25 cellular contexts compared by ENCODE assay signal in the genomic region with DNA sequence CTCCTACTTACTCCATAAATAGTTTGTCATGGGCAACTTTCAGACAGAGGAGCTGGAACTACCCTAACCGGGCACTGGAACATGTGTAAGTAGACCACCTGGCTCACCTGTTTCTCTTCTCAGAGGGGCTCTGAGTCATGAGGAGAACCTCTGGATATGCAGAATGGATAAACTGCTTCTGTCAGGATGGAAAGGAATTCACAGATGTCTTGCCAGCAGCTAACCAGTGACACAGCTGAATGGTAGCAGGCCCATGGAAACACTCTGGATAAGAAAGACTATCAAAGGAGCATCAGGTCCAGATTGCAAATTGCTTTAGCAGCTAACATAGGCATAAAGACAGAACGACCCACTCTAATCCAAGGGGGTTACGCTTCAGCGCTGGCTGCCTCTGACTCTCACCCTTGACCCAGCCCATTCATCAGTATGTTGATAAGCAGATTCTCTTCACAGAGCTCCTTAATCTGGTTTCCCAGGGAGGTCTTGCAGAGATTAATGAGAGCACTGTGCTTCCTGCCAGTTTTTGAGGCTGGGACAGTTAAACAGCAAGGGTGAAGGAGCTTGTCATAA. TPM values are rescaled to one million over a fixed set of nuclear protein-coding genes. Genes with fewer than 3 reads are reported as not detected.
DNase-seq lines count a peak whose midpoint lies in the region; ATAC-seq and TF ChIP-seq lines count a peak whose summit lies in the region.
"Had no signal": no experiment of that assay in that cellular context is flagged by ENCODE, and none has a peak within 500 bp of the region (broad histone marks: within the 10 kb centered on the region; RNA-seq: fewer than 3 reads in every experiment).

No MANE protein-coding gene starts in this region.

- H3K4me1 Mint-ChIP-seq in activated CD8-positive, alpha-beta memory T cell treated with anti-CD3 and anti-CD28 coated beads, Interleukin-2, amount 10 ng/mL, durations not matched to agents 7 days and 5 days, result peaks cover 40% of the 10 kb centered on the region

- POLR2A ChIA-PET in PC-3 (lab: Charles Lee; ENCODE audit: unreplicated experiment), result no interaction called here

- H3K9me3 ChIP-seq in smooth muscle cell (replicated peaks; ENCODE audit: low read depth) (no peaks in the 10 kb centered on the region), PC-3 (ENCODE audit: low read length) (no peaks in the 10 kb centered on the region), aorta (ENCODE audit: control insufficient read depth, low read length) (no peaks in the 10 kb centered on the region)
- H3K9me3 ChIP-seq: esophagus squamous epithelium, thoracic aorta had no signal

- H3K27me3 ChIP-seq in smooth muscle cell (ENCODE audit: low read depth), result no peaks in the 10 kb centered on the region
- no peaks in the 10 kb centered on the region for H3K27me3 ChIP-seq in PC-3 (ENCODE audit: low read length)
- H3K27me3 ChIP-seq in aorta (ENCODE audit: control insufficient read depth in 1 of 2, insufficient read depth in 2 of 2, low read length in 1 of 2), result no peaks in the 10 kb centered on the region
- H3K27me3 ChIP-seq: esophagus squamous epithelium had no signal

- CTCF ChIA-PET in activated CD8-positive, alpha-beta memory T cell treated with anti-CD3 and anti-CD28 coated beads, Interleukin-2, amount 10 ng/mL, durations not matched to agents 7 days and 5 days (lab: Charles Lee), result interaction anchor here (1.0 to 1.7 kb wide), 5 partner anchors 27 to 349 kb away, joined by 3 to 6 read pairs (median 4); no protein-coding TSS in a partner anchor
- CTCF ChIA-PET in PC-3 (lab: Charles Lee), result no interaction called here

- H3K4me1 ChIP-seq in smooth muscle cell (ENCODE audit: low read depth) (peaks cover 9% of the 10 kb centered on the region), PC-3 (ENCODE audit: insufficient read depth, low read length) (peaks cover 63% of the 10 kb centered on the region), aorta (ENCODE audit: control insufficient read depth in 1 of 2, insufficient read depth in 2 of 2, low read length in 2 of 2) (no peaks in the 10 kb centered on the region)

- 39% methylated on average over 4 of the region's 4 CpGs for WGBS in smooth muscle cell (ENCODE audit: low lambda C conversion rate)
- WGBS in aorta, 2 donors, result 89 to 92% methylated on average over 4 of the region's 4 CpGs

- H3K9ac ChIP-seq in smooth muscle cell (ENCODE audit: low read depth) (peak overlapping the region; percentile 86), PC-3 (ENCODE audit: low read length) (no peak overlapping the region)
- H3K9ac ChIP-seq: parathyroid adenoma had no signal

- no peak overlapping the region for H3K4me3 ChIP-seq in fibroblast of the aortic adventitia (ENCODE audit: low read depth, low read length)
- H3K4me3 ChIP-seq in smooth muscle cell, result no peak overlapping the region
- no peak overlapping the region for H3K4me3 ChIP-seq in PC-3 (ENCODE audit: low read length)
- no peak overlapping the region for H3K4me3 ChIP-seq in aorta (ENCODE audit: low read length in 2 of 2)
- H3K4me3 ChIP-seq: esophagus squamous epithelium, thoracic aorta had no signal

- H3K4me3 Mint-ChIP-seq in activated CD8-positive, alpha-beta memory T cell treated with anti-CD3 and anti-CD28 coated beads, Interleukin-2, amount 10 ng/mL, durations not matched to agents 7 days and 5 days, result no peak overlapping the region
- H3K4me3 Mint-ChIP-seq: activated T-cell treated with anti-CD3 and anti-CD28 coated beads, Interleukin-2, amount 50 U/mL, for 72 hours; B cell; brain; CD4-positive, alpha-beta memory T cell; nephron; T-helper 1 cell treated with Interleukin-12 subunit alpha and Interleukin-12 subunit beta and Interleukin-4 antibody, amounts not matched to agents 30 μg/mL and 1 μg/mL, for 36 hours had no signal

- DNase-seq in activated CD8-positive, alpha-beta memory T cell treated with anti-CD3 and anti-CD28 coated beads, Interleukin-2, amount 50 U/mL, for 48 hours, result peak; percentile 30
- no peak for DNase-seq in activated CD8-positive, alpha-beta memory T cell treated with anti-CD3 and anti-CD28 coated beads, Interleukin-2, amount 10 ng/mL, durations not matched to agents 7 days and 5 days
- peak; percentile 96 for DNase-seq in NCI-H82 treated with DMSO at 0.1 percent for 48 hours (lab: John Stamatoyannopoulos, UW; ENCODE audit: unreplicated experiment)
- DNase-seq in fibroblast of the aortic adventitia (ENCODE audit: low read depth), result peak; percentile 34
- DNase-seq in smooth muscle cell (lab: John Stamatoyannopoulos, UW; ENCODE audit: unreplicated experiment), result no peak
- DNase-seq in PC-3, result no peak
- DNase-seq in aorta, result no peak
- DNase-seq: activated naive CD4-positive, alpha-beta T cell; activated T-cell treated with anti-CD3 and anti-CD28 coated beads, Interleukin-2, amount 50 U/mL, for 72 hours; CD4-positive, alpha-beta memory T cell; dermis blood vessel endothelial cell; esophagus squamous epithelium; NCI-H1105; NCI-H1930; NCI-H748 treated with DMSO at 0.1 percent for 48 hours; retina; stimulated activated CD4-positive, alpha-beta T cell treated with anti-CD3 and anti-CD28 coated beads, Interleukin-1b, Interleukin-23, amount 100 ng/mL, for 48 hours; stimulated activated naive CD8-positive, alpha-beta T cell treated with anti-CD3 and anti-CD28 coated beads, Interleukin-15, Interleukin-2, amounts not matched to agents 100 U/mL and 50 U/mL, for 24 hours had no signal

- ATAC-seq in activated CD8-positive, alpha-beta memory T cell treated with anti-CD3 and anti-CD28 coated beads, Interleukin-2, amount 10 ng/mL, durations not matched to agents 7 days and 5 days, result no peak
- ATAC-seq in PC-3 (no peak), HG03342 (IDR thresholded peaks at IDR 0.05; ENCODE audit: unreplicated experiment) (no peak), aorta (ENCODE audit: low FRiP score) (no peak)
- ATAC-seq: activated T-cell treated with anti-CD3 and anti-CD28 coated beads, Interleukin-2, amount 50 U/mL, for 72 hours; stimulated activated naive CD8-positive, alpha-beta T cell treated with anti-CD3 and anti-CD28 coated beads, Interleukin-15, Interleukin-2, amounts not matched to agents 100 U/mL and 50 U/mL, for 24 hours had no signal

- H3K79me2 ChIP-seq in smooth muscle cell (ENCODE audit: low read depth) (no peaks in the 10 kb centered on the region), PC-3 (ENCODE audit: low read length) (peaks cover 45% of the 10 kb centered on the region)

- BruUV-seq in PC-3 (replicated peaks; lab: Mats Ljungman, UMichigan), result no TSS peak

- H3K36me3 ChIP-seq in smooth muscle cell (ENCODE audit: low read depth) (no peaks in the 10 kb centered on the region), PC-3 (ENCODE audit: low read depth, low read length) (0 out of 2 replicates have a peak, but pooled peaks cover 3% of the 10 kb centered on the region), aorta (ENCODE audit: control insufficient read depth in 1 of 2, insufficient read depth in 2 of 2, low read length in 1 of 2) (no peaks in the 10 kb centered on the region)
- H3K36me3 ChIP-seq: esophagus squamous epithelium, thoracic aorta had no signal

- H3K27ac Mint-ChIP-seq in activated CD8-positive, alpha-beta memory T cell treated with anti-CD3 and anti-CD28 coated beads, Interleukin-2, amount 10 ng/mL, durations not matched to agents 7 days and 5 days, result no peak overlapping the region
- H3K27ac Mint-ChIP-seq: activated T-cell treated with anti-CD3 and anti-CD28 coated beads, Interleukin-2, amount 50 U/mL, for 72 hours; B cell; T-helper 1 cell treated with Interleukin-12 subunit alpha and Interleukin-12 subunit beta and Interleukin-4 antibody, amounts not matched to agents 30 μg/mL and 1 μg/mL, for 36 hours had no signal

- TF ChIP-seq CTCF in fibroblast of the aortic adventitia (IDR thresholded peaks at IDR 0.05; ENCODE audit: insufficient read depth, low read length) (no peak), smooth muscle cell (IDR thresholded peaks at IDR 0.05; ENCODE audit: borderline replicate concordance, insufficient read depth, poor library complexity, severe bottlenecking) (no peak), PC-3 (conservative IDR thresholded peaks at IDR 0.05; ENCODE audit: low read depth, low read length) (no peak)

- H2AFZ ChIP-seq in smooth muscle cell (ENCODE audit: low read depth) (no peak overlapping the region), PC-3 (ENCODE audit: low read length) (no peak overlapping the region)
- H2AFZ ChIP-seq: parathyroid adenoma had no signal

- intact Hi-C loops in PC-3 (cut with micrococcal nuclease) (loop anchor here (5.0 kb wide), 3 partner anchors 38 to 173 kb away; partner anchors contain the start of gene HIVEP3), aorta (cut with DNase I) (no loop called here)

- H3K4me2 ChIP-seq in smooth muscle cell, result peak overlapping the region; percentile 74
- no peak overlapping the region for H3K4me2 ChIP-seq in PC-3 (ENCODE audit: low read length)

- H3K27ac ChIP-seq in smooth muscle cell (ENCODE audit: low read depth), result peak overlapping the region; percentile 99
- no peak overlapping the region for H3K27ac ChIP-seq in PC-3 (ENCODE audit: low read length)
- H3K27ac ChIP-seq in aorta (ENCODE audit: low read depth in 1 of 2, low read length in 2 of 2), result no peak overlapping the region
- H3K27ac ChIP-seq: esophagus squamous epithelium, parathyroid adenoma, thoracic aorta had no signal

- no peaks in the 10 kb centered on the region for H3K36me3 Mint-ChIP-seq in activated CD8-positive, alpha-beta memory T cell treated with anti-CD3 and anti-CD28 coated beads, Interleukin-2, amount 10 ng/mL, durations not matched to agents 7 days and 5 days
- H3K36me3 Mint-ChIP-seq: brain had no signal

- H3F3A ChIP-seq in smooth muscle cell (ENCODE audit: low read depth) (peaks cover 21% of the 10 kb centered on the region), PC-3 (ENCODE audit: low read length, unreplicated experiment) (peaks cover 18% of the 10 kb centered on the region)

- no peaks in the 10 kb centered on the region for H3K9me2 ChIP-seq in PC-3 (replicated peaks; ENCODE audit: low read length)

- no peaks in the 10 kb centered on the region for H3K27me3 Mint-ChIP-seq in activated CD8-positive, alpha-beta memory T cell treated with anti-CD3 and anti-CD28 coated beads, Interleukin-2, amount 10 ng/mL, durations not matched to agents 7 days and 5 days
- H3K27me3 Mint-ChIP-seq: brain; CD4-positive, alpha-beta memory T cell had no signal

- H4K20me1 ChIP-seq in smooth muscle cell (ENCODE audit: low read depth) (no peaks in the 10 kb centered on the region), PC-3 (ENCODE audit: low read length) (no peaks in the 10 kb centered on the region)

- no peaks in the 10 kb centered on the region for H3K9me3 Mint-ChIP-seq in activated CD8-positive, alpha-beta memory T cell treated with anti-CD3 and anti-CD28 coated beads, Interleukin-2, amount 10 ng/mL, durations not matched to agents 7 days and 5 days (ENCODE audit: low read depth)
- H3K9me3 Mint-ChIP-seq: activated T-cell treated with anti-CD3 and anti-CD28 coated beads, Interleukin-2, amount 50 U/mL, for 72 hours; brain; CD4-positive, alpha-beta memory T cell; nephron; T-helper 1 cell treated with Interleukin-12 subunit alpha and Interleukin-12 subunit beta and Interleukin-4 antibody, amounts not matched to agents 30 μg/mL and 1 μg/mL, for 36 hours had no signal

RNA-seq across cellular contexts. Expression of gene HIVEP3, which starts 54.2 kb away (rescaled TPM):
- total RNA-seq in activated CD8-positive, alpha-beta memory T cell treated with anti-CD3 and anti-CD28 coated beads, Interleukin-2, amount 10 ng/mL, durations not matched to agents 7 days and 5 days, result 10 to 100 TPM; 15.1 to 18.1 TPM
- 1.1 and 1.2 TPM in 2 replicates for total RNA-seq in fibroblast of the aortic adventitia (ENCODE audit: low replicate concordance)
- 1.5 and 2.1 TPM in 2 replicates for total RNA-seq in smooth muscle cell
- 6.4 and 7.2 TPM in 2 replicates for polyA plus RNA-seq in smooth muscle cell
- total RNA-seq in PC-3 (2014; rRNA removed), result 8.4 and 9.8 TPM in 2 replicates
- total RNA-seq in aorta, result 1 to 10 TPM; 5.2 to 6.3 TPM
- 1 to 10 TPM; 1.6 to 2.8 TPM for polyA plus RNA-seq in aorta

Comparison
In these comparisons a context has a peak if more than half of its experiments do, and no peak if none do; other contexts are left out.
1. DNase-seq: peak in activated CD8-positive, alpha-beta memory T cell treated with anti-CD3 and anti-CD28 coated beads, Interleukin-2, amount 50 U/mL, for 48 hours (single experiment), NCI-H82 treated with DMSO at 0.1 percent for 48 hours (single experiment) and fibroblast of the aortic adventitia (single experiment); none in activated CD8-positive, alpha-beta memory T cell treated with anti-CD3 and anti-CD28 coated beads, Interleukin-2, amount 10 ng/mL, durations not matched to agents 7 days and 5 days (single experiment), smooth muscle cell (single experiment), PC-3 (single experiment) and aorta (0 of 2).